ENCODE assay signal across 30 cellular contexts in the genomic region with DNA sequence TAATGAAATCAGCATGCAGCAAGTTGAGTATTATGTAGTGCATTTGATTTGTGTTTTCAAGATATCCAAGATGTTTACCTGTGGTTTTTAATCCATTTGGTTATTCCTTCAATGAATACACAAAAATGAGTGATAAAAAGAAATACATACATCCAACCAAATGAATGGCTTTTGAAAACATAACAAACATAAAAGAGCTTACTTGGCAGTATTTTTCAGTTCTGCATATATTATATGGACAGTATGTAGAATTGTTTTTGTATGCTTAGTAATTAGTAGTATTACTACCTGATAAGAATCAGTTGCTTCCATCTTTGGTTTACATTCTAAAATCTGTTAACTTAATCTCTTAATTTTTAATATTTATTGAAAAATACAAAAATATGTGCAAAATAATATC.
"Had no signal": no experiment of that assay in that cellular context is flagged by ENCODE, and none has a peak within 500 bp of the region (broad histone marks: within the 10 kb centered on the region; RNA-seq: fewer than 3 reads in every experiment).

No MANE protein-coding gene starts in this region.

- DNase-seq: naive thymus-derived CD4-positive, alpha-beta T cell; natural killer cell; occipital lobe; ovary; posterior cingulate gyrus; psoas muscle; right cardiac atrium; spleen; stimulated activated CD4-positive, alpha-beta T cell treated with anti-CD3 and anti-CD28 coated beads, Interleukin-12 subunit alpha, Interleukin-12 subunit beta, amount 100 ng/mL, for 4 hours; stimulated activated CD4-positive, alpha-beta T cell treated with anti-CD3 and anti-CD28 coated beads, Interleukin-1b, Interleukin-23, amount 100 ng/mL, for 48 hours; stimulated activated CD4-positive, alpha-beta T cell treated with anti-CD3 and anti-CD28 coated beads, Interleukin-4, amount 100 ng/mL, for 1 hour; stimulated activated CD4-positive, alpha-beta T cell treated with anti-CD3 and anti-CD28 coated beads, Interleukin-4, amount 100 ng/mL, for 4 hours; stimulated activated CD8-positive, alpha-beta memory T cell treated with anti-CD3 and anti-CD28 coated beads, Interleukin-4, amount 100 ng/mL, for 48 hours; stimulated activated naive CD4-positive, alpha-beta T cell; stimulated activated naive CD8-positive, alpha-beta T cell treated with anti-CD3 and anti-CD28 coated beads, Interleukin-15, amount 100 ng/mL, for 72 hours; stimulated activated naive CD8-positive, alpha-beta T cell treated with anti-CD3 and anti-CD28 coated beads, Interleukin-15, Interleukin-2, amounts not matched to agents 100 U/mL and 50 U/mL, for 24 hours; substantia nigra; testis; trophoblast cell; upper lobe of left lung had no signal

- H3K27me3 ChIP-seq: neural progenitor cell, ovary, spleen, suprapubic skin, testis, tibial nerve, upper lobe of left lung, vagina had no signal

- H3K9me3 ChIP-seq: ovary, psoas muscle, suprapubic skin, testis, tibial nerve, upper lobe of left lung, vagina had no signal

- ATAC-seq: naive thymus-derived CD4-positive, alpha-beta T cell; natural killer cell; psoas muscle; right cardiac atrium; sciatic nerve; stimulated activated memory B cell treated with anti-CD40 and anti-IgM and Interleukin-4, amounts not matched to agents 10 μg/mL and 1 μg/mL and 100 μg/mL, for 72 hours; stimulated activated naive CD8-positive, alpha-beta T cell treated with anti-CD3 and anti-CD28 coated beads, Interleukin-15, amount 100 ng/mL, for 72 hours; stimulated activated naive CD8-positive, alpha-beta T cell treated with anti-CD3 and anti-CD28 coated beads, Interleukin-15, Interleukin-2, amounts not matched to agents 100 U/mL and 50 U/mL, for 24 hours had no signal

- H3K4me3 ChIP-seq: neural progenitor cell, ovary, psoas muscle, skin epidermis, smooth muscle cell, spleen, suprapubic skin, testis, tibial nerve, upper lobe of left lung, vagina had no signal

- H3K79me2 ChIP-seq: parathyroid adenoma had no signal

- H3K9ac ChIP-seq: neural progenitor cell, parathyroid adenoma had no signal

- H3K4me1 ChIP-seq: parathyroid adenoma, psoas muscle, spleen, suprapubic skin, testis, tibial nerve, upper lobe of left lung, vagina had no signal

- H3K27ac ChIP-seq: ovary, parathyroid adenoma, psoas muscle, skin epidermis, spleen, suprapubic skin, testis, tibial nerve, upper lobe of left lung, vagina had no signal

- FAIRE-seq: urothelium cell line had no signal

- H3K36me3 ChIP-seq: neural progenitor cell, ovary, spleen, suprapubic skin, tibial nerve, upper lobe of left lung, vagina had no signal

- H2AFZ ChIP-seq: neural progenitor cell, parathyroid adenoma had no signal

- H3K4me2 ChIP-seq: neural progenitor cell, smooth muscle cell had no signal
